Comparison of ENCODE assay signal across 1 cellular context in the genomic region with DNA sequence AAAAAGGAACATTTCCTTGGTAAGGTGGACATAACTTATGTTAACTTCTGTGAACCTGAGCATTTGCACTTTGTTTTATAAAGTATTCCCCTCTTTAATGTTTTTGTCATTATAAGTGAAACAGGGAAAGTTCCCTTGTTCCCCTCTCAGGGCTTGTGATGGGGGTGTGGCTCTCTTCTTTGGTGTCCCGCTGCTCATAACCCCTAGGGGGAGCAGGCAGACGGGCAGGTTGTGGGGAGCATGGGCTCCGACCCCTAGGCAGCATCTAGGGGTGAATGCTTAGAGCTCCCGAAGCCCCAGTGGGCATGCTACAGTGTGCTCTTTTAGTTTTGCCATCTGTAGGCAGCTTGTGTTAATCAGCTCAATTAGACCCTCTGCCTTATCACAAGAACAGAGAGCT.
TF ChIP-seq lines count a peak whose summit lies in the region.

No MANE protein-coding gene starts in this region.

TF ChIP-seq in H1, 55 proteins besides CTCF, POLR2A, EP300 and RAD21:
- no peak for TF ChIP-seq NANOG (IDR thresholded peaks at IDR 0.05; ENCODE audit: insufficient read depth, low read depth, low read length, poor library complexity, severe bottlenecking)
- TF ChIP-seq EZH2 (IDR thresholded peaks at IDR 0.05; ENCODE audit: low read depth, low read length, severe bottlenecking): no peak
- no peak for TF ChIP-seq RFX5 (IDR thresholded peaks at IDR 0.05; ENCODE audit: borderline replicate concordance, low read depth, low read length)
- no peak for TF ChIP-seq POU5F1 (IDR thresholded peaks at IDR 0.05; ENCODE audit: low read depth, low read length)
- TF ChIP-seq SIRT6 (IDR thresholded peaks at IDR 0.05; ENCODE audit: low read length): no peak
- TF ChIP-seq FOSL1 (IDR thresholded peaks at IDR 0.05; ENCODE audit: insufficient read depth, low read depth, low read length): no peak
- no peak for TF ChIP-seq MAFK (IDR thresholded peaks at IDR 0.05; ENCODE audit: low read depth, low read length)
- TF ChIP-seq GTF2F1 (IDR thresholded peaks at IDR 0.05; ENCODE audit: borderline replicate concordance, low read depth, low read length): no peak
- no peak for TF ChIP-seq SUZ12 (IDR thresholded peaks at IDR 0.05; ENCODE audit: low read length)
